ENCODE assay signal across 1 cellular context in genomic region chr19:46860846-46861690, GRCh38.
A peak's percentile ranks its signal among the peaks of the same experiment; 100 is the strongest.
TF ChIP-seq lines count a peak whose summit lies in the region.

TSS of gene ARHGAP35 (plus strand) at chr19:46860997. CDS start at chr19:46918676, 57,679 bp downstream.

TF ChIP-seq in K562, 482 proteins besides CTCF, POLR2A, EP300 and RAD21 (continued from another document):
- TF ChIP-seq PHF8 (IDR thresholded peaks at IDR 0.05; ENCODE audit: borderline replicate concordance, low read length) = peak; percentile 2; the same call in 1 of the 2 replicates
- peak; percentile 6; the same call in 1 of the 2 replicates for TF ChIP-seq ZFX (CRISPR knock-in tag; IDR thresholded peaks at IDR 0.05)
- TF ChIP-seq VEZF1 (CRISPR knock-in tag; IDR thresholded peaks at IDR 0.05) = peak; percentile 93
- TF ChIP-seq ZSCAN32 (CRISPR knock-in tag; IDR thresholded peaks at IDR 0.05) = 0 out of 2 replicates have a peak, but pooled peaks have one; percentile 30
- peak; percentile 56 for TF ChIP-seq ERF (CRISPR knock-in tag; IDR thresholded peaks at IDR 0.05)
- TF ChIP-seq CCNT2 (IDR thresholded peaks at IDR 0.05; ENCODE audit: borderline replicate concordance, extremely low read depth, insufficient read length, low read depth, low read length) = peak; percentile 40
- TF ChIP-seq NFE2L1 (tag; IDR thresholded peaks at IDR 0.05; ENCODE audit: borderline replicate concordance, low read depth) = no peak
- peak; percentile 7 to 29; a peak in 2 of 4 replicates for TF ChIP-seq MAZ (CRISPR knock-in tag; conservative IDR thresholded peaks at IDR 0.05 in 1 of 2, IDR thresholded peaks at IDR 0.05 in 1 of 2)
- TF ChIP-seq SRSF1 (IDR thresholded peaks at IDR 0.05; ENCODE audit: low read depth, low read length) = 0 out of 2 replicates have a peak, but pooled peaks have one; percentile 9
- TF ChIP-seq ZNF263 (CRISPR knock-in tag; IDR thresholded peaks at IDR 0.05; ENCODE audit: borderline replicate concordance) = peak; percentile 57; the same call in 1 of the 2 replicates
- TF ChIP-seq TAF1 (IDR thresholded peaks at IDR 0.05; ENCODE audit: control insufficient read depth, extremely low read depth, insufficient read depth, low read length, severe bottlenecking) = peak; percentile 31
- TF ChIP-seq ZNF507 (tag; conservative IDR thresholded peaks at IDR 0.05) = no peak
- TF ChIP-seq ZNF444 (CRISPR knock-in tag; IDR thresholded peaks at IDR 0.05) = peak; percentile 72
- TF ChIP-seq CTBP1 (IDR thresholded peaks at IDR 0.05; ENCODE audit: borderline replicate concordance) = peak; percentile 5
- TF ChIP-seq, protein P1, sequence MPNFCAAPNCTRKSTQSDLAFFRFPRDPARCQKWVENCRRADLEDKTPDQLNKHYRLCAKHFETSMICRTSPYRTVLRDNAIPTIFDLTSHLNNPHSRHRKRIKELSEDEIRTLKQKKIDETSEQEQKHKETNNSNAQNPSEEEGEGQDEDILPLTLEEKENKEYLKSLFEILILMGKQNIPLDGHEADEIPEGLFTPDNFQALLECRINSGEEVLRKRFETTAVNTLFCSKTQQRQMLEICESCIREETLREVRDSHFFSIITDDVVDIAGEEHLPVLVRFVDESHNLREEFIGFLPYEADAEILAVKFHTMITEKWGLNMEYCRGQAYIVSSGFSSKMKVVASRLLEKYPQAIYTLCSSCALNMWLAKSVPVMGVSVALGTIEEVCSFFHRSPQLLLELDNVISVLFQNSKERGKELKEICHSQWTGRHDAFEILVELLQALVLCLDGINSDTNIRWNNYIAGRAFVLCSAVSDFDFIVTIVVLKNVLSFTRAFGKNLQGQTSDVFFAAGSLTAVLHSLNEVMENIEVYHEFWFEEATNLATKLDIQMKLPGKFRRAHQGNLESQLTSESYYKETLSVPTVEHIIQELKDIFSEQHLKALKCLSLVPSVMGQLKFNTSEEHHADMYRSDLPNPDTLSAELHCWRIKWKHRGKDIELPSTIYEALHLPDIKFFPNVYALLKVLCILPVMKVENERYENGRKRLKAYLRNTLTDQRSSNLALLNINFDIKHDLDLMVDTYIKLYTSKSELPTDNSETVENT (CRISPR knock-in tag; IDR thresholded peaks at IDR 0.05) = 0 out of 2 replicates have a peak, but pooled peaks have one; percentile 33
- no peak for TF ChIP-seq POLR2B (IDR thresholded peaks at IDR 0.05; ENCODE audit: low read depth, partially characterized antibody)
- peak; percentile 51; the same call in 1 of the 2 replicates for TF ChIP-seq ZNF395 (CRISPR knock-in tag; IDR thresholded peaks at IDR 0.05)
- TF ChIP-seq, protein P2, sequence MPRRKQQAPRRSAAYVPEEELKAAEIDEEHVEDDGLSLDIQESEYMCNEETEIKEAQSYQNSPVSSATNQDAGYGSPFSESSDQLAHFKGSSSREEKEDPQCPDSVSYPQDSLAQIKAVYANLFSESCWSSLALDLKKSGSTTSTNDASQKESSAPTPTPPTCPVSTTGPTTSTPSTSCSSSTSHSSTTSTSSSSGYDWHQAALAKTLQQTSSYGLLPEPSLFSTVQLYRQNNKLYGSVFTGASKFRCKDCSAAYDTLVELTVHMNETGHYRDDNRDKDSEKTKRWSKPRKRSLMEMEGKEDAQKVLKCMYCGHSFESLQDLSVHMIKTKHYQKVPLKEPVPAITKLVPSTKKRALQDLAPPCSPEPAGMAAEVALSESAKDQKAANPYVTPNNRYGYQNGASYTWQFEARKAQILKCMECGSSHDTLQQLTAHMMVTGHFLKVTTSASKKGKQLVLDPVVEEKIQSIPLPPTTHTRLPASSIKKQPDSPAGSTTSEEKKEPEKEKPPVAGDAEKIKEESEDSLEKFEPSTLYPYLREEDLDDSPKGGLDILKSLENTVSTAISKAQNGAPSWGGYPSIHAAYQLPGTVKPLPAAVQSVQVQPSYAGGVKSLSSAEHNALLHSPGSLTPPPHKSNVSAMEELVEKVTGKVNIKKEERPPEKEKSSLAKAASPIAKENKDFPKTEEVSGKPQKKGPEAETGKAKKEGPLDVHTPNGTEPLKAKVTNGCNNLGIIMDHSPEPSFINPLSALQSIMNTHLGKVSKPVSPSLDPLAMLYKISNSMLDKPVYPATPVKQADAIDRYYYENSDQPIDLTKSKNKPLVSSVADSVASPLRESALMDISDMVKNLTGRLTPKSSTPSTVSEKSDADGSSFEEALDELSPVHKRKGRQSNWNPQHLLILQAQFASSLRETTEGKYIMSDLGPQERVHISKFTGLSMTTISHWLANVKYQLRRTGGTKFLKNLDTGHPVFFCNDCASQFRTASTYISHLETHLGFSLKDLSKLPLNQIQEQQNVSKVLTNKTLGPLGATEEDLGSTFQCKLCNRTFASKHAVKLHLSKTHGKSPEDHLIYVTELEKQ (CRISPR knock-in tag; IDR thresholded peaks at IDR 0.05) = no peak
- TF ChIP-seq HNRNPK (IDR thresholded peaks at IDR 0.05; ENCODE audit: low read depth, low read length, poor library complexity, severe bottlenecking) = peak; percentile 94
- TF ChIP-seq ZBTB7A (IDR thresholded peaks at IDR 0.05; ENCODE audit: borderline replicate concordance, control insufficient read depth, low read depth, low read length) = peak; percentile 97
- no peak for TF ChIP-seq ZNF124 (CRISPR knock-in tag; IDR thresholded peaks at IDR 0.05)
- peak in 1 of 2 experiments; percentile 93 for TF ChIP-seq E2F6 (IDR thresholded peaks at IDR 0.05; ENCODE audit: borderline replicate concordance in 1 of 2, extremely low read depth in 1 of 2, insufficient read depth in 1 of 2, insufficient read length in 1 of 2, low read depth in 1 of 2, low read length in 1 of 2, poor library complexity in 1 of 2, severe bottlenecking in 1 of 2)
- TF ChIP-seq, protein P3, sequence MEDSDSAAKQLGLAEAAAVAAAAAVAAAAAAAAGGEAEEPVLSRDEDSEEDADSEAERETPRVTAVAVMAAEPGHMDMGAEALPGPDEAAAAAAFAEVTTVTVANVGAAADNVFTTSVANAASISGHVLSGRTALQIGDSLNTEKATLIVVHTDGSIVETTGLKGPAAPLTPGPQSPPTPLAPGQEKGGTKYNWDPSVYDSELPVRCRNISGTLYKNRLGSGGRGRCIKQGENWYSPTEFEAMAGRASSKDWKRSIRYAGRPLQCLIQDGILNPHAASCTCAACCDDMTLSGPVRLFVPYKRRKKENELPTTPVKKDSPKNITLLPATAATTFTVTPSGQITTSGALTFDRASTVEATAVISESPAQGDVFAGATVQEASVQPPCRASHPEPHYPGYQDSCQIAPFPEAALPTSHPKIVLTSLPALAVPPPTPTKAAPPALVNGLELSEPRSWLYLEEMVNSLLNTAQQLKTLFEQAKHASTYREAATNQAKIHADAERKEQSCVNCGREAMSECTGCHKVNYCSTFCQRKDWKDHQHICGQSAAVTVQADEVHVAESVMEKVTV (CRISPR knock-in tag; IDR thresholded peaks at IDR 0.05) = no peak
- 0 out of 2 replicates have a peak, but pooled peaks have one; percentile 3 for TF ChIP-seq KLF16 (IDR thresholded peaks at IDR 0.05)
- TF ChIP-seq, protein P4, sequence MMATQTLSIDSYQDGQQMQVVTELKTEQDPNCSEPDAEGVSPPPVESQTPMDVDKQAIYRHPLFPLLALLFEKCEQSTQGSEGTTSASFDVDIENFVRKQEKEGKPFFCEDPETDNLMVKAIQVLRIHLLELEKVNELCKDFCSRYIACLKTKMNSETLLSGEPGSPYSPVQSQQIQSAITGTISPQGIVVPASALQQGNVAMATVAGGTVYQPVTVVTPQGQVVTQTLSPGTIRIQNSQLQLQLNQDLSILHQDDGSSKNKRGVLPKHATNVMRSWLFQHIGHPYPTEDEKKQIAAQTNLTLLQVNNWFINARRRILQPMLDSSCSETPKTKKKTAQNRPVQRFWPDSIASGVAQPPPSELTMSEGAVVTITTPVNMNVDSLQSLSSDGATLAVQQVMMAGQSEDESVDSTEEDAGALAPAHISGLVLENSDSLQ (IDR thresholded peaks at IDR 0.05) = no peak
- peak; percentile 77 for TF ChIP-seq PCBP1 (IDR thresholded peaks at IDR 0.05; ENCODE audit: low read depth, low read length, poor library complexity, severe bottlenecking)
- peak; percentile 23; the same call in 1 of the 2 replicates for TF ChIP-seq CREM (IDR thresholded peaks at IDR 0.05; ENCODE audit: low read depth)
- TF ChIP-seq FOSL1 (tag; conservative IDR thresholded peaks at IDR 0.05) = no peak
- peak; percentile 17 to 31; a peak in 1 of 4 replicates for TF ChIP-seq SIN3A (IDR thresholded peaks at IDR 0.05; ENCODE audit: borderline replicate concordance in 2 of 2, control insufficient read depth in 1 of 2, low read depth in 2 of 2, low read length in 2 of 2)
- TF ChIP-seq ZNF586 (CRISPR knock-in tag; conservative IDR thresholded peaks at IDR 0.05) = no peak
- peak; percentile 86 for TF ChIP-seq GATAD2B (IDR thresholded peaks at IDR 0.05; ENCODE audit: borderline replicate concordance)
- TF ChIP-seq ZNF77 (CRISPR knock-in tag; IDR thresholded peaks at IDR 0.05) = no peak
- no peak for TF ChIP-seq MECOM (CRISPR knock-in tag; IDR thresholded peaks at IDR 0.05)
- peak; percentile 46; the same call in 1 of the 2 replicates for TF ChIP-seq SIN3B (IDR thresholded peaks at IDR 0.05; ENCODE audit: low read depth)
